ENCODE assay signal across 12 cellular contexts in genomic region chr10:124955872-124956271, GRCh38. TPM values are rescaled to one million over a fixed set of nuclear protein-coding genes. Genes with fewer than 3 reads are reported as not detected.
DNase-seq lines count a peak whose midpoint lies in the region; ATAC-seq, FAIRE-seq and TF ChIP-seq lines count a peak whose summit lies in the region.
"Had no signal": no experiment of that assay in that cellular context is flagged by ENCODE, and none has a peak within 500 bp of the region (broad histone marks: within the 10 kb centered on the region; RNA-seq: fewer than 3 reads in every experiment).

No MANE protein-coding gene starts in this region.

- H3K9me3 ChIP-seq in adipocyte (ENCODE audit: control insufficient read depth, low read length): no peaks in the 10 kb centered on the region
- no peaks in the 10 kb centered on the region for H3K9me3 ChIP-seq in muscle layer of colon (ENCODE audit: low read length)
- H3K9me3 ChIP-seq in stomach smooth muscle (ENCODE audit: control insufficient read depth in 2 of 2, low read length in 2 of 2): no peaks in the 10 kb centered on the region

- peak overlapping the region; percentile 48 for H3K9ac ChIP-seq in adipocyte (ENCODE audit: low read length)
- H3K9ac ChIP-seq in muscle layer of colon (ENCODE audit: low read length): no peak overlapping the region
- peak overlapping the region in 1 of 2 donors; percentile 21 for H3K9ac ChIP-seq in stomach smooth muscle (ENCODE audit: low read length in 2 of 2)

- no peaks in the 10 kb centered on the region for H3K27me3 ChIP-seq in adipocyte (replicated peaks; ENCODE audit: control insufficient read depth, insufficient read depth, low read length)
- no peaks in the 10 kb centered on the region for H3K27me3 ChIP-seq in muscle layer of colon (ENCODE audit: control insufficient read depth in 1 of 2, insufficient read depth in 2 of 2, low read length in 2 of 2)
- H3K27me3 ChIP-seq in stomach smooth muscle (ENCODE audit: control insufficient read depth in 1 of 2, insufficient read depth in 2 of 2, low read length in 2 of 2): no peaks in the 10 kb centered on the region

- DNase-seq in GM12891 (ENCODE audit: insufficient read length, low spot score) (no peak), adipocyte (ENCODE audit: low read depth) (no peak), GM20000 (ENCODE audit: low spot score) (no peak)
- DNase-seq: EL, H9, NCI-H1417, NCI-H187 treated with DMSO at 0.1 percent for 48 hours, NCI-H510A had no signal

- H3K4me3 ChIP-seq in adipocyte (ENCODE audit: low read length): no peak overlapping the region
- H3K4me3 ChIP-seq in muscle layer of colon (ENCODE audit: low read depth in 1 of 2, low read length in 2 of 2): no peak overlapping the region
- H3K4me3 ChIP-seq in stomach smooth muscle (ENCODE audit: low read length in 2 of 2): peak overlapping the region; percentile 30 to 49

- peak; percentile 38 for FAIRE-seq in GM12891 (lab: Jason Lieb, UNC)

- TF ChIP-seq CTCF in GM20000 (IDR thresholded peaks at IDR 0.05; ENCODE audit: extremely low read depth, missing control alignments): no peak

- peaks cover 3% of the 10 kb centered on the region for H3K36me3 ChIP-seq in adipocyte (ENCODE audit: control insufficient read depth, insufficient read depth, low read length, severe bottlenecking)
- H3K36me3 ChIP-seq in muscle layer of colon (ENCODE audit: insufficient read depth, low read length): no peaks in the 10 kb centered on the region
- no peaks in the 10 kb centered on the region for H3K36me3 ChIP-seq in stomach smooth muscle (ENCODE audit: control insufficient read depth in 2 of 2, insufficient read depth in 2 of 2, low read length in 2 of 2)

- TF ChIP-seq POLR2A in GM12891 (IDR thresholded peaks at IDR 0.05; ENCODE audit: low read depth, low read length): no peak

- H3K27ac ChIP-seq in muscle layer of colon (ENCODE audit: low read depth, low read length) (peak overlapping the region; percentile 26), stomach smooth muscle (ENCODE audit: low read length) (no peak overlapping the region)

- H3K4me1 ChIP-seq in adipocyte (ENCODE audit: control insufficient read depth, insufficient read depth, low read length) (peaks cover 61% of the 10 kb centered on the region), muscle layer of colon (ENCODE audit: insufficient read depth, low read length) (peaks cover 24% of the 10 kb centered on the region), stomach smooth muscle (ENCODE audit: control insufficient read depth, insufficient read depth, low read length) (no peaks in the 10 kb centered on the region)

- ATAC-seq in GM21737 (IDR thresholded peaks at IDR 0.05; ENCODE audit: unreplicated experiment) (no peak), GM19035 (IDR thresholded peaks at IDR 0.05; ENCODE audit: unreplicated experiment) (no peak)

TF ChIP-seq in GM12891, 5 proteins besides CTCF, POLR2A, EP300 and RAD21:
- TF ChIP-seq TAF1 (IDR thresholded peaks at IDR 0.05; ENCODE audit: low read depth, low read length) (no peak), PAX5 (IDR thresholded peaks at IDR 0.05; ENCODE audit: insufficient read depth, low read length, severe bottlenecking) (no peak), POU2F2 (IDR thresholded peaks at IDR 0.05; ENCODE audit: low read depth, low read length) (no peak), POLR2AphosphoS5 (IDR thresholded peaks at IDR 0.05; ENCODE audit: low read depth, low read length) (no peak), SPI1 (IDR thresholded peaks at IDR 0.05; ENCODE audit: low read depth, low read length) (no peak)

RNA-seq across cellular contexts. Expression of gene ZRANB1, which starts 13.9 kb away (rescaled TPM):
- polyA plus RNA-seq in GM12891 (2012; ENCODE audit: low read depth, missing spikeins): 5.2 TPM

Comparison
In these comparisons a context has a peak if more than half of its experiments do, and no peak if none do; other contexts are left out.
1. H3K4me3 ChIP-seq: peak in stomach smooth muscle (2 of 2); none in adipocyte (single experiment) and muscle layer of colon (0 of 2).